In genomic region chr22:20553947-20554741, GRCh38 we compare ENCODE assay signal across 1 cellular context.
TF ChIP-seq lines count a peak whose summit lies in the region.

No MANE protein-coding gene starts in this region.

TF ChIP-seq in GM12878, 131 proteins besides CTCF, POLR2A, EP300 and RAD21:
- TF ChIP-seq BRCA1 (IDR thresholded peaks at IDR 0.05; ENCODE audit: low read depth, low read length), result no peak
